In genomic region chr5:149317281-149318048, GRCh38 we compare ENCODE assay signal across 8 cellular contexts. TPM values are rescaled to one million over a fixed set of nuclear protein-coding genes. Genes with fewer than 3 reads are reported as not detected.
DNase-seq lines count a peak whose midpoint lies in the region; ATAC-seq, FAIRE-seq and TF ChIP-seq lines count a peak whose summit lies in the region.

No MANE protein-coding gene starts in this region.

- H3K27ac Mint-ChIP-seq in HFFc6: no peak overlapping the region
- H3K27ac Mint-ChIP-seq in activated CD8-positive, alpha-beta T cell treated with anti-CD3 and anti-CD28 coated beads, Interleukin-2, amount 10 ng/mL, durations not matched to agents 7 days and 5 days: no peak overlapping the region

- CTCF ChIA-PET in activated CD8-positive, alpha-beta T cell treated with anti-CD3 and anti-CD28 coated beads, Interleukin-2, amount 10 ng/mL, durations not matched to agents 7 days and 5 days (lab: Charles Lee): interaction anchor here (0.6 to 9.1 kb wide), 23 partner anchors 9 to 281 kb away, joined by 3 to 94 read pairs (median 4); partner anchors contain the start of genes CSNK1A1 and GRPEL2

- no peaks in the 10 kb centered on the region for H3K9me3 Mint-ChIP-seq in HFFc6
- H3K9me3 Mint-ChIP-seq in activated CD8-positive, alpha-beta T cell treated with anti-CD3 and anti-CD28 coated beads, Interleukin-2, amount 10 ng/mL, durations not matched to agents 7 days and 5 days (ENCODE audit: insufficient read depth): no peaks in the 10 kb centered on the region

- no peaks in the 10 kb centered on the region for H3K36me3 ChIP-seq in small intestine (ENCODE audit: control insufficient read depth in 2 of 2, insufficient read depth in 2 of 2, low read length in 2 of 2)

- no peaks in the 10 kb centered on the region; the same call in 1 of the 2 replicates for H3K27me3 Mint-ChIP-seq in HFFc6 (ENCODE audit: insufficient read depth)
- H3K27me3 Mint-ChIP-seq in activated CD8-positive, alpha-beta T cell treated with anti-CD3 and anti-CD28 coated beads, Interleukin-2, amount 10 ng/mL, durations not matched to agents 7 days and 5 days (ENCODE audit: low read depth): no peaks in the 10 kb centered on the region

- 74 to 84% (median 81%) methylated on average over 14 of the region's 14 CpGs for WGBS in small intestine, 3 donors

- H3K36me3 Mint-ChIP-seq in HFFc6 (ENCODE audit: low read depth): no peaks in the 10 kb centered on the region
- H3K36me3 Mint-ChIP-seq in activated CD8-positive, alpha-beta T cell treated with anti-CD3 and anti-CD28 coated beads, Interleukin-2, amount 10 ng/mL, durations not matched to agents 7 days and 5 days (ENCODE audit: low read depth): no peaks in the 10 kb centered on the region

- H3K9me3 ChIP-seq in small intestine (ENCODE audit: control insufficient read depth, low read depth): no peaks in the 10 kb centered on the region

- FAIRE-seq in small intestine (lab: Jason Lieb, UNC): peak; percentile 19

- no peak overlapping the region for H3K27ac ChIP-seq in small intestine (ENCODE audit: low read depth in 1 of 2, low read length in 1 of 2)

- peak; percentile 10 for DNase-seq in stimulated activated CD4-positive, alpha-beta T cell treated with anti-CD3 and anti-CD28 coated beads, Interleukin-12 subunit alpha, Interleukin-12 subunit beta, amount 100 ng/mL, for 4 hours
- no peak for DNase-seq in stimulated activated CD4-positive, alpha-beta T cell treated with anti-CD3 and anti-CD28 coated beads, Interleukin-1b, Interleukin-23, amount 100 ng/mL, for 48 hours
- DNase-seq in HFFc6 (peak; percentile 52), NCI-H446 (lab: John Stamatoyannopoulos, UW) (peak; percentile 52 to 60), foreskin melanocyte (peak; percentile 55), small intestine (peak; percentile 55)
- DNase-seq in activated CD8-positive, alpha-beta T cell treated with anti-CD3 and anti-CD28 coated beads, Interleukin-2, amount 10 ng/mL, durations not matched to agents 7 days and 5 days: peak; percentile 48
- DNase-seq in NK-92 treated with Interleukin-12 subunit alpha and Interleukin-12 subunit beta, amount 100 ng/mL, for 24 hours (lab: John Stamatoyannopoulos, UW): no peak

- POLR2A ChIA-PET in activated CD8-positive, alpha-beta T cell treated with anti-CD3 and anti-CD28 coated beads, Interleukin-2, amount 10 ng/mL, durations not matched to agents 7 days and 5 days (lab: Charles Lee): no interaction called here

- no peak overlapping the region for H3K4me3 Mint-ChIP-seq in HFFc6
- H3K4me3 Mint-ChIP-seq in activated CD8-positive, alpha-beta T cell treated with anti-CD3 and anti-CD28 coated beads, Interleukin-2, amount 10 ng/mL, durations not matched to agents 7 days and 5 days: no peak overlapping the region

- peaks cover 17% of the 10 kb centered on the region for H3K4me1 Mint-ChIP-seq in HFFc6 (ENCODE audit: low read depth)
- H3K4me1 Mint-ChIP-seq in activated CD8-positive, alpha-beta T cell treated with anti-CD3 and anti-CD28 coated beads, Interleukin-2, amount 10 ng/mL, durations not matched to agents 7 days and 5 days (ENCODE audit: low read depth): no peaks in the 10 kb centered on the region

- H3K4me1 ChIP-seq in small intestine (ENCODE audit: control insufficient read depth in 2 of 2, insufficient read depth in 1 of 2, low read depth in 1 of 2, low read length in 1 of 2): peaks cover 0 to 2% of the 10 kb centered on the region in 2 donors

- H3K27me3 ChIP-seq in small intestine (ENCODE audit: control insufficient read depth in 2 of 2, insufficient read depth in 2 of 2, low read length in 2 of 2): no peaks in the 10 kb centered on the region

- ATAC-seq in activated CD8-positive, alpha-beta T cell treated with anti-CD3 and anti-CD28 coated beads, Interleukin-2, amount 10 ng/mL, durations not matched to agents 7 days and 5 days: peak; percentile 55

- H3K4me3 ChIP-seq in small intestine (ENCODE audit: low read depth in 1 of 2, low read length in 2 of 2): no peak overlapping the region

- peak; percentile 86 for TF ChIP-seq CTCF in HFFc6 (IDR thresholded peaks at IDR 0.05)

RNA-seq across cellular contexts. Expression of gene GRPEL2, which starts 27.8 kb away (rescaled TPM):
- 10 to 100 TPM; 15.6 to 18.9 (median 17.5) TPM for total RNA-seq in HFFc6 (2021; fragmentation: NEBNext Ultra II Directional; extraction: Animal tissue kit (Norgen Biotek cat#: 25700))
- total RNA-seq in activated CD8-positive, alpha-beta T cell treated with anti-CD3 and anti-CD28 coated beads, Interleukin-2, amount 10 ng/mL, durations not matched to agents 7 days and 5 days: 10 to 100 TPM; 29.9 to 30.0 TPM
- 10 to 100 TPM in 1 of 3 donors, 1 to 10 TPM in 2; 2.9 to 13.9 (median 3.5) TPM for polyA plus RNA-seq in small intestine

RNA-seq across cellular contexts. Expression of gene PCYOX1L, which starts 40.4 kb away (rescaled TPM):
- total RNA-seq in HFFc6 (2021; fragmentation: NEBNext Ultra II Directional; extraction: Animal tissue kit (Norgen Biotek cat#: 25700)): 10 to 100 TPM in 5 of 6 experiments, 1 to 10 TPM in 1; 9.8 to 13.5 (median 11.0) TPM
- total RNA-seq in activated CD8-positive, alpha-beta T cell treated with anti-CD3 and anti-CD28 coated beads, Interleukin-2, amount 10 ng/mL, durations not matched to agents 7 days and 5 days: 10 to 100 TPM; 33.9 to 35.0 TPM
- 1 to 10 TPM; 1.3 to 7.5 (median 1.6) TPM for polyA plus RNA-seq in small intestine

RNA-seq across cellular contexts. Expression of gene AFAP1L1, which starts 45.8 kb away (rescaled TPM):
- total RNA-seq in HFFc6 (2021; fragmentation: NEBNext Ultra II Directional; extraction: Animal tissue kit (Norgen Biotek cat#: 25700)): 1 to 10 TPM; 3.2 to 7.5 (median 5.4) TPM
- not detected for total RNA-seq in activated CD8-positive, alpha-beta T cell treated with anti-CD3 and anti-CD28 coated beads, Interleukin-2, amount 10 ng/mL, durations not matched to agents 7 days and 5 days
- 1 to 10 TPM in 2 of 3 donors, not detected in 1; 1.6 to 8.5 TPM for polyA plus RNA-seq in small intestine

Comparison
In these comparisons a context has a peak if more than half of its experiments do, and no peak if none do; other contexts are left out.
1. DNase-seq: peak in stimulated activated CD4-positive, alpha-beta T cell treated with anti-CD3 and anti-CD28 coated beads, Interleukin-12 subunit alpha, Interleukin-12 subunit beta, amount 100 ng/mL, for 4 hours (single experiment), HFFc6 (single experiment), NCI-H446 (2 of 2), activated CD8-positive, alpha-beta T cell treated with anti-CD3 and anti-CD28 coated beads, Interleukin-2, amount 10 ng/mL, durations not matched to agents 7 days and 5 days (single experiment), foreskin melanocyte (single experiment) and small intestine (single experiment); none in stimulated activated CD4-positive, alpha-beta T cell treated with anti-CD3 and anti-CD28 coated beads, Interleukin-1b, Interleukin-23, amount 100 ng/mL, for 48 hours (single experiment) and NK-92 treated with Interleukin-12 subunit alpha and Interleukin-12 subunit beta, amount 100 ng/mL, for 24 hours (single experiment).